16 cellular contexts compared by ENCODE assay signal in genomic region chr10:24553051-24553612, GRCh38.
DNase-seq lines count a peak whose midpoint lies in the region; ATAC-seq and TF ChIP-seq lines count a peak whose summit lies in the region.
"Had no signal": no experiment of that assay in that cellular context is flagged by ENCODE, and none has a peak within 500 bp of the region (broad histone marks: within the 10 kb centered on the region; RNA-seq: fewer than 3 reads in every experiment).

No MANE protein-coding gene starts in this region.

- H3K79me2 ChIP-seq in mammary epithelial cell (ENCODE audit: insufficient read depth, low read length), result no peaks in the 10 kb centered on the region

- no peak overlapping the region for H3K23ac ChIP-seq in neuronal stem cell (ENCODE audit: low read depth, low read length, poor library complexity)

- DNase-seq in ELF-1 (ENCODE audit: low read depth, low spot score) (peak; percentile 51), M059J (ENCODE audit: low read depth) (peak; percentile 3), mammary epithelial cell (peak; percentile 46), neuronal stem cell (ENCODE audit: low spot score) (no peak), kidney glomerular epithelial cell (lab: John Stamatoyannopoulos, UW) (no peak), HPDE6-E6E7 (ENCODE audit: extremely low spot score) (no peak)
- DNase-seq: NCI-H1092 treated with DMSO at 0.1 percent for 48 hours, NCI-H1436 treated with DMSO at 0.1 percent for 48 hours, NCI-H187 treated with DMSO at 0.1 percent for 48 hours, NCI-H524 treated with DMSO at 0.1 percent for 48 hours, NCI-H774 had no signal

- CTCF ChIA-PET in mammary epithelial cell (lab: Charles Lee; ENCODE audit: low non-redundant PET), result no interaction called here

- no peak overlapping the region for H3K4me2 ChIP-seq in mammary epithelial cell (ENCODE audit: insufficient read depth, low read depth, low read length)
- H3K4me2 ChIP-seq in neuronal stem cell (ENCODE audit: insufficient read depth, low read length, poor library complexity, severe bottlenecking), result no peak overlapping the region
- H3K4me2 ChIP-seq: A549 had no signal

- H3K4me3 ChIP-seq in mammary epithelial cell (replicated peaks in 1 of 3; ENCODE audit: insufficient read depth in 1 of 3, low read depth in 2 of 3, low read length in 3 of 3), result no peak overlapping the region
- no peak overlapping the region for H3K4me3 ChIP-seq in neuronal stem cell (ENCODE audit: low read length in 2 of 2)
- H3K4me3 ChIP-seq: A549, SJCRH30 had no signal

- H4K91ac ChIP-seq in neuronal stem cell (ENCODE audit: low read depth, low read length, poor library complexity), result no peak overlapping the region

- no TSS peak for BruUV-seq in mammary epithelial cell (replicated peaks; lab: Mats Ljungman, UMichigan)

- H3K27ac ChIP-seq in mammary epithelial cell (ENCODE audit: insufficient read depth, low read depth, low read length) (no peak overlapping the region), neuronal stem cell (replicated peaks; ENCODE audit: low read length) (no peak overlapping the region)
- H3K27ac ChIP-seq: A549, C4-2B, SJCRH30 had no signal

- no peaks in the 10 kb centered on the region for H3K9me3 ChIP-seq in mammary epithelial cell (replicated peaks; ENCODE audit: insufficient read depth, low read length)
- H3K9me3 ChIP-seq in neuronal stem cell (replicated peaks in 1 of 2; ENCODE audit: control insufficient read depth in 2 of 2, insufficient read depth in 1 of 2, low read depth in 1 of 2, low read length in 2 of 2), result no peaks in the 10 kb centered on the region
- H3K9me3 ChIP-seq: A549, SJCRH30 had no signal

- peak overlapping the region; percentile 54 for H3K18ac ChIP-seq in neuronal stem cell (ENCODE audit: low read length)

- 37% methylated on average over 9 of the region's 10 CpGs for WGBS in mammary epithelial cell (ENCODE audit: low coverage, missing lambda C conversion rate)
- no CpG with 5 or more reads among the region's 10 CpGs for WGBS in neuronal stem cell (ENCODE audit: extremely low coverage in 2 of 2, insufficient read length in 2 of 2, insufficient replicate concordance in 1 of 2), 2 donors

- H2AFZ ChIP-seq in mammary epithelial cell (ENCODE audit: low read depth, low read length), result no peak overlapping the region
- no peak overlapping the region for H2AFZ ChIP-seq in neuronal stem cell (ENCODE audit: low read length)

- intact Hi-C loops in mammary epithelial cell (cut with micrococcal nuclease), result no loop called here

- H2BK15ac ChIP-seq in neuronal stem cell (ENCODE audit: low read length), result no peak overlapping the region

- H3K9ac ChIP-seq in mammary epithelial cell (ENCODE audit: insufficient read depth, low read length) (no peak overlapping the region), neuronal stem cell (ENCODE audit: low read depth, low read length, poor library complexity) (no peak overlapping the region)

- H3K79me1 ChIP-seq in neuronal stem cell (ENCODE audit: low read depth, low read length), result no peaks in the 10 kb centered on the region

- H4K8ac ChIP-seq in neuronal stem cell (ENCODE audit: low read depth, low read length), result no peak overlapping the region

- H3K27me3 ChIP-seq in mammary epithelial cell (ENCODE audit: insufficient read depth, low read length) (no peaks in the 10 kb centered on the region), neuronal stem cell (ENCODE audit: control insufficient read depth in 3 of 3, insufficient read depth in 3 of 3, low read depth in 1 of 3, low read length in 3 of 3) (no peaks in the 10 kb centered on the region)
- H3K27me3 ChIP-seq: SJCRH30 had no signal

- H2AK5ac ChIP-seq in neuronal stem cell (ENCODE audit: low read depth, low read length), result no peak overlapping the region

- no peak overlapping the region for H2BK120ac ChIP-seq in neuronal stem cell (ENCODE audit: low read depth, low read length)

- H3K14ac ChIP-seq in neuronal stem cell (ENCODE audit: low read length), result no peak overlapping the region

- H3K36me3 ChIP-seq in mammary epithelial cell (ENCODE audit: insufficient read depth, low read length) (no peaks in the 10 kb centered on the region), neuronal stem cell (replicated peaks in 1 of 2; ENCODE audit: control insufficient read depth in 2 of 2, insufficient read depth in 2 of 2, low read length in 2 of 2) (no peaks in the 10 kb centered on the region)
- H3K36me3 ChIP-seq: SJCRH30 had no signal

- no peak overlapping the region for H2BK5ac ChIP-seq in neuronal stem cell (ENCODE audit: low read length)

- in situ Hi-C loops in mammary epithelial cell (cut with MboI; ENCODE audit: low sequenced_read_pairs in 2 of 2), result loop anchor here in 1 of 2 donors (10.0 to 25.0 kb wide), 2 partner anchors 558 to 1391 kb away; no protein-coding TSS in a partner anchor

- H3K4ac ChIP-seq in neuronal stem cell (ENCODE audit: low read length), result no peak overlapping the region

- TF ChIP-seq CTCF in mammary epithelial cell (conservative IDR thresholded peaks at IDR 0.05 in 1 of 2, IDR thresholded peaks at IDR 0.05 in 1 of 2; ENCODE audit: extremely low read depth in 1 of 2, insufficient read depth in 1 of 2, low read depth in 1 of 2, low read length in 2 of 2), result no peak

- H2BK12ac ChIP-seq in neuronal stem cell (ENCODE audit: low read length), result no peak overlapping the region

- no peaks in the 10 kb centered on the region for H4K20me1 ChIP-seq in mammary epithelial cell (ENCODE audit: insufficient read depth, low read length)

- H3K4me1 ChIP-seq in mammary epithelial cell (ENCODE audit: insufficient read depth, low read length) (peaks cover 26% of the 10 kb centered on the region), neuronal stem cell (ENCODE audit: control insufficient read depth in 2 of 2, insufficient read depth in 1 of 2, low read depth in 1 of 2, low read length in 2 of 2) (peaks cover 0 to 3% of the 10 kb centered on the region in 2 donors)
- H3K4me1 ChIP-seq: A549, SJCRH30 had no signal

- dilution Hi-C loops in mammary epithelial cell (cut with HindIII; ENCODE audit: low sequenced_read_pairs), result no loop called here

- ATAC-seq in HG02610 (IDR thresholded peaks at IDR 0.05; ENCODE audit: unreplicated experiment), result no peak
- ATAC-seq: Right ventricle myocardium inferior had no signal

Comparison
In these comparisons a context has a peak if more than half of its experiments do, and no peak if none do; other contexts are left out.
1. DNase-seq: peak in ELF-1 (single experiment), M059J (single experiment) and mammary epithelial cell (single experiment); none in neuronal stem cell (single experiment), kidney glomerular epithelial cell (single experiment) and HPDE6-E6E7 (single experiment).